ENCODE assay signal across 1 cellular context in the genomic region with DNA sequence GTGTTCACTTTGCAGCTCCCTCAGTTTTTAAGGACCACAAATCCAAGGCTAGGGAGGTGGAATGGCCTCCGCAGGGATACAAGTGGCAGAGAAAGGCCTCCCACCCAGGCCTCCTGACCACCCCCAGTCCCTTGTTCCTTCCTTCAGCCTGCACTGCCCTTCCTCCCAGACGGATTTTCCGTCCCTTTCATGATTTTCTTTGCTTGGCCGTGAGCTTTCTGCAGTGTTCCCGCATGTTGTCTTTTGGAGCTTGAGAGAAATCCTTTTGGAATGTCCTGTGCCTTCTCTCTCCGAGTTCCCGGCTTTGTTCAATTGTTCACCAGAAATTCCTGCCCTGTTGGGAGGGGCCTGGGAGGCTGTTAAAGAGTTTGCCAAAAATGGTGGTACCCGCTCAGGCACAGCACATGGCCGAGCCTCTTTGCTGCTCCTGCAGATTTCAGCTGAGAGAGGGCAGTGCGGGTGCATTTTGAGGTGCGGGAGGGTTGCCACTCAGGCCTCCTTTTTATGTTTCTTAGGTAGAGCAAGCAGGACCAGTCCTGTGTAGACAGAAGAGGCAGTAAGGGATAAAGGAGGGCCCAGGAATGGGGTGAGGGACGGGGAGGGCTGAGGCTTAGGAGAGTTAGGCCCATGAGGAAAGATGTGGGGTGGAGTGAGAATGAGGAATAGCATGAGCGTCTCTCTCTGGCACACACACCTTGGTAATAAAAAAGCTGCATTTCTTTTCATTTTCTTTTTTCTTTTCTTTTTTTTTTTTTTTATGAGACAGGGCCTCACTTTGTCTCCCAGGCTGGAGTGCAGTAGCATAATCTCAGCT.
TF ChIP-seq lines count a peak whose summit lies in the region.

No MANE protein-coding gene starts in this region.

TF ChIP-seq in SK-N-SH, 30 proteins besides CTCF, POLR2A, EP300 and RAD21:
- no peak for TF ChIP-seq YY1 (IDR thresholded peaks at IDR 0.05; ENCODE audit: low read depth)
